23 cellular contexts compared by ENCODE assay signal in the genomic region with DNA sequence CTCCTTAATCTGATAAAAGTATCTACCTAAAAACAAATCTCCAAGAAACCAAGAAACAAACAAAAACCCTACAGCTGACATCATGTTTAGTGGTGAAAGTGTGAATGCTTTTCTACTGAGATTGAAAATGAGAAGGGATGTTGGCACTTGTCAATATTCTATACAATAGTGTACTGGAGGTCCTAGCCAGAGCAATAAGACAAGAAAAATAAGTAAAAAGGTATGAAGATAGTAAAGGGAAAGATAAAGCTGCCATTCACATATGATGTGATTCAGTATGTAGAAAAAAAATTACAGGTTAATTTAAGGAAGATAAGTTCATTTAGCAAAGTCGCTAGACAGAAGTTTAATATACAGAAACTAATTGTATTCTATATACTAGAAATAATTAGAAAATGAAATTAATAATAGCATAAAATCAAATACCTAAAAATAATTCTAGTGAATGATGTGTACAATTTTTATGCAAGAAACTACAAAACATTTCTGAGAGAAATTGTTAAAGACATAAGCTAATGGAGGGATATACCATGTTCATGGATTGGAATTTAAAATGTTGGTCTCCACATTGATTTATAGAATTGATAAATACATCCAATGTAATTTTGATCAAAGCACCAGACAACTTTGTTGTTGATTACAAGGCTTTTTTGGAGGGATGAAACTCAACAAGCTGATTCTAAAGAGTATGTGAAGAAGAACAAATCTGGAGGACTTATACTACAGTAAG. TPM values are rescaled to one million over a fixed set of nuclear protein-coding genes. Genes with fewer than 3 reads are reported as not detected.
DNase-seq lines count a peak whose midpoint lies in the region; ATAC-seq, FAIRE-seq and TF ChIP-seq lines count a peak whose summit lies in the region.
"Had no signal": no experiment of that assay in that cellular context is flagged by ENCODE, and none has a peak within 500 bp of the region (broad histone marks: within the 10 kb centered on the region; RNA-seq: fewer than 3 reads in every experiment).

No MANE protein-coding gene starts in this region.

- no peak overlapping the region for H3K4me3 Mint-ChIP-seq in GM23338

- H3K4me2 ChIP-seq in GM23338 (peak overlapping the region; percentile 91), K562 (ENCODE audit: insufficient read depth, low read length) (no peak overlapping the region), mesenchymal stem cell (ENCODE audit: low read length, poor library complexity, severe bottlenecking) (no peak overlapping the region)
- H3K4me2 ChIP-seq: BLaER1 had no signal

- H2AFZ ChIP-seq in GM23338 (no peak overlapping the region), K562 (ENCODE audit: low read depth, low read length) (no peak overlapping the region), mesenchymal stem cell (ENCODE audit: low read depth, low read length) (no peak overlapping the region)

- no peak for ATAC-seq in GM23338
- no peak for ATAC-seq in K562
- no peak for ATAC-seq in GM19463 (IDR thresholded peaks at IDR 0.05; ENCODE audit: unreplicated experiment)

- H2BK120ac ChIP-seq in mesenchymal stem cell (ENCODE audit: low read depth, low read length), result no peak overlapping the region

- FAIRE-seq in K562 (lab: Jason Lieb, UNC), result no peak
- FAIRE-seq: GM12892, GM18507 had no signal

- H3F3A ChIP-seq in GM23338 (replicated peaks; ENCODE audit: low read depth), result peaks cover 4% of the 10 kb centered on the region; the same call in 1 of the 2 replicates

- H3K9me2 ChIP-seq in GM23338 (ENCODE audit: insufficient read depth), result no peaks in the 10 kb centered on the region

- DNase-seq in GM23338 (ENCODE audit: low spot score) (no peak), K562 (ENCODE audit: extremely low read depth in 1 of 4, low spot score in 3 of 4) (no peak), mesenchymal stem cell (peak; percentile 15), SW480 (ENCODE audit: low spot score) (no peak), kidney glomerular epithelial cell (lab: John Stamatoyannopoulos, UW) (no peak), SHP77 (lab: John Stamatoyannopoulos, UW) (no peak)
- DNase-seq: CD4-positive, alpha-beta memory T cell; DMS153; DMS79; GDM1; KBM-7 had no signal

- in situ Hi-C loops in K562 (cut with MboI), result no loop called here

- H3K27me3 ChIP-seq in GM23338 (ENCODE audit: insufficient read depth) (peaks cover 42% of the 10 kb centered on the region), K562 (ENCODE audit: control insufficient read depth in 2 of 2, insufficient read depth in 2 of 2, low read length in 2 of 2) (peaks cover 0 to 16% of the 10 kb centered on the region in 2 experiments; a peak in 3 of 5 replicates), mesenchymal stem cell (ENCODE audit: control insufficient read depth in 1 of 2, insufficient read depth in 1 of 2, low read length in 2 of 2) (peaks cover 51 to 64% of the 10 kb centered on the region in 2 experiments)
- H3K27me3 ChIP-seq: BLaER1 had no signal

- no peaks in the 10 kb centered on the region for H3K9me1 ChIP-seq in K562 (ENCODE audit: control insufficient read depth, insufficient read depth, low read length)

- intact Hi-C loops in K562 (cut with micrococcal nuclease), result no loop called here

- no peak overlapping the region for H3K9ac ChIP-seq in K562 (ENCODE audit: insufficient read depth in 1 of 2, low read depth in 2 of 2, low read length in 2 of 2)
- no peak overlapping the region for H3K9ac ChIP-seq in mesenchymal stem cell (ENCODE audit: low read length)
- H3K9ac ChIP-seq: BLaER1 had no signal

- no peak overlapping the region for H4K8ac ChIP-seq in mesenchymal stem cell (ENCODE audit: low read length)

- no peak overlapping the region for H3K27ac Mint-ChIP-seq in GM23338
- H3K27ac Mint-ChIP-seq: CD4-positive, alpha-beta memory T cell had no signal

- H3K27ac ChIP-seq in GM23338 (ENCODE audit: low read depth) (no peak overlapping the region), K562 (ENCODE audit: extremely low read depth, low read depth, low read length) (no peak overlapping the region), mesenchymal stem cell (ENCODE audit: low read length, poor library complexity, severe bottlenecking) (no peak overlapping the region)
- H3K27ac ChIP-seq: BLaER1, HL-60 had no signal

- H2AK5ac ChIP-seq in mesenchymal stem cell (ENCODE audit: low read length, severe bottlenecking), result no peak overlapping the region

- H3K14ac ChIP-seq in mesenchymal stem cell (ENCODE audit: low read length in 2 of 2), result no peak overlapping the region

- 0% methylated on average over 1 of the region's 1 CpG for WGBS in K562 (ENCODE audit: insufficient coverage, low coverage, missing lambda C conversion rate)
- WGBS in mesenchymal stem cell, result no CpG with 5 or more reads among the region's 1 CpG

- H3K36me3 ChIP-seq in GM23338 (ENCODE audit: insufficient read depth), result no peaks in the 10 kb centered on the region
- no peaks in the 10 kb centered on the region for H3K36me3 ChIP-seq in K562 (ENCODE audit: control insufficient read depth, insufficient read depth, low read length)
- H3K36me3 ChIP-seq in mesenchymal stem cell (ENCODE audit: control insufficient read depth in 1 of 2, insufficient read depth in 2 of 2, low read depth in 1 of 2, low read length in 2 of 2), result no peaks in the 10 kb centered on the region
- H3K36me3 ChIP-seq: BLaER1, HAP-1 had no signal

- H3K9me3 ChIP-seq in K562 (replicated peaks; ENCODE audit: control insufficient read depth, insufficient read depth, low read depth, low read length), result no peaks in the 10 kb centered on the region; the same call in none of the 2 replicates
- H3K9me3 ChIP-seq in mesenchymal stem cell (ENCODE audit: control insufficient read depth, low read length), result peaks cover 24% of the 10 kb centered on the region

- H3K27me3 Mint-ChIP-seq in GM23338 (ENCODE audit: insufficient read depth, low read depth, poor library complexity), result peaks cover 38% of the 10 kb centered on the region

- no peak overlapping the region for H2BK12ac ChIP-seq in mesenchymal stem cell (ENCODE audit: low read length in 2 of 2)

- no TSS peak for BruUV-seq in K562 (replicated peaks; lab: Mats Ljungman, UMichigan)

- peaks cover 16% of the 10 kb centered on the region for H3K36me3 Mint-ChIP-seq in GM23338 (ENCODE audit: low read depth)

- POLR2A ChIA-PET in K562 (lab: Yijun Ruan, JAX), result no interaction called here

- H3K23ac ChIP-seq in mesenchymal stem cell (ENCODE audit: low read length in 2 of 2), result no peak overlapping the region

- H4K20me1 ChIP-seq in GM23338 (replicated peaks; ENCODE audit: insufficient read depth) (no peaks in the 10 kb centered on the region), K562 (replicated peaks; ENCODE audit: control insufficient read depth, insufficient read depth, low read length) (peaks cover 2% of the 10 kb centered on the region; the same call in 1 of the 2 replicates)
- H4K20me1 ChIP-seq: BLaER1 had no signal

- H3K79me2 ChIP-seq in GM23338 (replicated peaks; ENCODE audit: insufficient read depth) (no peaks in the 10 kb centered on the region), K562 (ENCODE audit: control insufficient read depth, insufficient read depth, low read length) (no peaks in the 10 kb centered on the region)

- H3K79me1 ChIP-seq in mesenchymal stem cell (replicated peaks; ENCODE audit: low read length, poor library complexity, severe bottlenecking), result no peaks in the 10 kb centered on the region

- peak overlapping the region; percentile 66; the same call in 1 of the 2 replicates for H3K4me3 ChIP-seq in GM23338
- H3K4me3 ChIP-seq in K562, result no peak overlapping the region
- H3K4me3 ChIP-seq in mesenchymal stem cell (ENCODE audit: insufficient read depth in 1 of 2, low read depth in 1 of 2, low read length in 2 of 2), result no peak overlapping the region
- H3K4me3 ChIP-seq: BLaER1, HAP-1 had no signal

- no peak for TF ChIP-seq EP300 in K562 (IDR thresholded peaks at IDR 0.05; ENCODE audit: low read length)

- H3K4me1 Mint-ChIP-seq in GM23338, result peaks cover 9% of the 10 kb centered on the region

- no peak overlapping the region for H2BK15ac ChIP-seq in mesenchymal stem cell (ENCODE audit: low read depth, poor library complexity, severe bottlenecking)

- no peak overlapping the region for H4K91ac ChIP-seq in mesenchymal stem cell (ENCODE audit: low read length)

- no peak overlapping the region for H2BK5ac ChIP-seq in mesenchymal stem cell (ENCODE audit: low read depth, low read length, poor library complexity, severe bottlenecking)

- H3K9me3 Mint-ChIP-seq in GM23338, result peaks cover 27% of the 10 kb centered on the region

- H3K4ac ChIP-seq in mesenchymal stem cell (ENCODE audit: low read depth in 1 of 2, low read length in 2 of 2), result no peak overlapping the region

- no peak for TF ChIP-seq CTCF in GM23338 (conservative IDR thresholded peaks at IDR 0.05; ENCODE audit: low read depth in 2 of 2)
- no peak for TF ChIP-seq CTCF in K562 (IDR thresholded peaks at IDR 0.05 in 2 of 3, conservative IDR thresholded peaks at IDR 0.05 in 1 of 3; ENCODE audit: insufficient read depth in 2 of 3, low read depth in 1 of 3, low read length in 3 of 3)

- H3K4me1 ChIP-seq in GM23338 (ENCODE audit: insufficient read depth), result 0 out of 2 replicates have a peak, but pooled peaks cover 4% of the 10 kb centered on the region
- peaks cover 0 to 5% of the 10 kb centered on the region in 2 experiments; a peak in 2 of 5 replicates for H3K4me1 ChIP-seq in K562 (replicated peaks in 1 of 2; ENCODE audit: control insufficient read depth in 2 of 2, insufficient read depth in 2 of 2, low read length in 2 of 2)
- H3K4me1 ChIP-seq in mesenchymal stem cell (ENCODE audit: control insufficient read depth, insufficient read depth, low read depth, low read length), result peaks cover 11% of the 10 kb centered on the region
- H3K4me1 ChIP-seq: HAP-1 had no signal

- TF ChIP-seq POLR2A in K562 (conservative IDR thresholded peaks at IDR 0.05), result no peak

- H3K18ac ChIP-seq in mesenchymal stem cell (ENCODE audit: low read depth in 1 of 2, low read length in 2 of 2), result no peak overlapping the region

- no peak for TF ChIP-seq RAD21 in K562 (CRISPR knock-in tag; conservative IDR thresholded peaks at IDR 0.05 in 1 of 2, IDR thresholded peaks at IDR 0.05 in 1 of 2)

- CTCF ChIA-PET in K562 (lab: Yijun Ruan, JAX; ENCODE audit: low intra/inter-chr PET ratio), result interaction anchor here (0.7 kb wide), 1 partner anchor 31 kb away, joined by 3 read pairs; no protein-coding TSS in a partner anchor

RNA-seq across cellular contexts. Expression of a gene that starts 2.4 kb away (rescaled TPM):
- 2.6 and 6.3 TPM in 2 replicates for total RNA-seq in GM23338 (2014; rRNA removed; shearing (Covaris generic))
- polyA plus RNA-seq in GM23338 (2016; fragmentation: Nextera tagmentation; extraction: Ambion mirVana), result 2.5 and 3.3 TPM in 2 replicates
- not detected in 2 replicates for total RNA-seq in K562 (2011; cell fraction: chromatin; rRNA removed; ENCODE audit: low replicate concordance)
- total RNA-seq in K562 (2011; cell fraction: nucleolus; rRNA removed), result not detected in 2 replicates
- total RNA-seq in K562 (2011; cell fraction: nucleoplasm; rRNA removed), result not detected in 2 replicates
- not detected in 2 replicates for total RNA-seq in K562 (2014; rRNA removed)
- not detected in 2 replicates for total RNA-seq in K562 (2014; rRNA removed; fragmentation: Illumina TruSeq; extraction: Trizol)
- not detected in 2 replicates for total RNA-seq in K562 (2015; rRNA removed; fragmentation: Illumina TruSeq; extraction: Trizol)
- not detected in 2 replicates for total RNA-seq in K562 (2021)
- polyA plus RNA-seq in K562 (2011; rRNA removed), result not detected in 2 replicates
- polyA plus RNA-seq in K562 (2011; cell fraction: cytosol; rRNA removed), result not detected in 2 replicates
- not detected in 2 replicates for polyA plus RNA-seq in K562 (2011; cell fraction: nucleus; rRNA removed)
- polyA plus RNA-seq in K562 (2012), result not detected in 2 replicates
- not detected in 2 replicates for polyA plus RNA-seq in K562 (2014; fragmentation: Illumina TruSeq; extraction: Trizol)
- polyA plus RNA-seq in K562 (2014; fragmentation: Nextera tagmentation; extraction: Ambion mirVana), result under 1 TPM in 1 of 2 experiments, not detected in 1; 0.07 TPM
- not detected in 2 replicates for polyA plus RNA-seq in K562 (2014; rRNA removed)
- polyA minus RNA-seq in K562 (2011; rRNA and poly(A)+ RNA removed), result not detected in 2 replicates
- not detected in 2 replicates for polyA minus RNA-seq in K562 (2011; cell fraction: cytosol; rRNA and poly(A)+ RNA removed)
- polyA minus RNA-seq in K562 (2011; cell fraction: nucleus; rRNA and poly(A)+ RNA removed), result not detected in 2 replicates
- polyA plus RNA-seq in mesenchymal stem cell (2013, experiment 1 of 2), result 0.14 TPM
- polyA plus RNA-seq in mesenchymal stem cell (2013, experiment 2 of 2), result 0.18 TPM
- total RNA-seq: CD4-positive, alpha-beta memory T cell; Daoy; H4; HT1080; IMR-90 had no signal
- polyA plus RNA-seq: AG04450; CD14-positive monocyte; CD4-positive, alpha-beta memory T cell; IMR-90 had no signal

RNA-seq across cellular contexts. Expression of a gene that starts 33.9 kb away (rescaled TPM):
- 43.1 and 62.7 TPM in 2 replicates for total RNA-seq in GM23338 (2014; rRNA removed; shearing (Covaris generic))
- polyA plus RNA-seq in GM23338 (2016; fragmentation: Nextera tagmentation; extraction: Ambion mirVana) (3.5 and 4.3 TPM in 2 replicates), K562 (2011; rRNA removed) (not detected in 2 replicates), K562 (2014; fragmentation: Illumina TruSeq; extraction: Trizol) (not detected in 2 replicates), K562 (2014; fragmentation: Nextera tagmentation; extraction: Ambion mirVana) (not detected), K562 (2014; rRNA removed) (not detected in 2 replicates)
- not detected in 2 replicates for total RNA-seq in K562 (2011; cell fraction: chromatin; rRNA removed; ENCODE audit: low replicate concordance)
- not detected in 2 replicates for total RNA-seq in K562 (2011; cell fraction: nucleolus; rRNA removed)
- total RNA-seq in K562 (2011; cell fraction: nucleoplasm; rRNA removed), result not detected in 2 replicates
- total RNA-seq in K562 (2014; rRNA removed) (not detected in 2 replicates), K562 (2014; rRNA removed; fragmentation: Illumina TruSeq; extraction: Trizol) (not detected in 2 replicates), K562 (2015; rRNA removed; fragmentation: Illumina TruSeq; extraction: Trizol) (not detected in 2 replicates), K562 (2021) (0.04 and 0.29 TPM in 2 replicates)
- not detected in 2 replicates for polyA plus RNA-seq in K562 (2011; cell fraction: cytosol; rRNA removed)
- not detected in 2 replicates for polyA plus RNA-seq in K562 (2011; cell fraction: nucleus; rRNA removed)
- not detected in 2 replicates for polyA plus RNA-seq in K562 (2012)
- not detected in 2 replicates for polyA minus RNA-seq in K562 (2011; rRNA and poly(A)+ RNA removed)
- polyA minus RNA-seq in K562 (2011; cell fraction: cytosol; rRNA and poly(A)+ RNA removed), result not detected in 2 replicates
- polyA minus RNA-seq in K562 (2011; cell fraction: nucleus; rRNA and poly(A)+ RNA removed), result not detected in 2 replicates
- 27.7 TPM for polyA plus RNA-seq in mesenchymal stem cell (2013, experiment 1 of 2)
- polyA plus RNA-seq in mesenchymal stem cell (2013, experiment 2 of 2), result 25.6 TPM
- polyA plus RNA-seq: CD4-positive, alpha-beta memory T cell had no signal

Comparison
In these comparisons a context has a peak if more than half of its experiments do, and no peak if none do; other contexts are left out.
1. RNA of a gene that starts 33.9 kb away (total RNA-seq): 43.1 to 62.7 TPM in GM23338; 0.04 to 0.29 TPM in K562; every median in the first group is over 10 times any median in the second.